8 cellular contexts compared by ENCODE assay signal in genomic region chr16:28326881-28327610, GRCh38. TPM values are rescaled to one million over a fixed set of nuclear protein-coding genes. Genes with fewer than 3 reads are reported as not detected.
DNase-seq lines count a peak whose midpoint lies in the region; TF ChIP-seq lines count a peak whose summit lies in the region.

No MANE protein-coding gene starts in this region.

- H3K4me3 ChIP-seq in coronary artery = no peak overlapping the region

- no peak overlapping the region for H3K27ac ChIP-seq in coronary artery

- DNase-seq in NCI-H1092 treated with DMSO at 0.1 percent for 48 hours (lab: John Stamatoyannopoulos, UW) (peak; percentile 32), NCI-H1092 (lab: John Stamatoyannopoulos, UW) (no peak), NCI-H1694 treated with DMSO at 0.1 percent for 48 hours (lab: John Stamatoyannopoulos, UW) (peak; percentile 3), coronary artery (ENCODE audit: low spot score) (no peak), lung microvascular endothelial cell (ENCODE audit: low read depth in 2 of 2) (peak; percentile 61 to 74), NCI-H2196 treated with DMSO at 0.1 percent for 48 hours (lab: John Stamatoyannopoulos, UW; ENCODE audit: unreplicated experiment) (no peak)
- peak; percentile 51 to 52 for DNase-seq in activated CD4-positive, alpha-beta T cell treated with anti-CD3 and anti-CD28 coated beads for 24 hours (ENCODE audit: low read depth in 2 of 2)
- peak; percentile 65 for DNase-seq in stimulated activated CD8-positive, alpha-beta memory T cell treated with anti-CD3 and anti-CD28 coated beads, Interleukin-4, amount 100 ng/mL, for 24 hours (ENCODE audit: low read depth)

- peak; percentile 36 for TF ChIP-seq CTCF in coronary artery (IDR thresholded peaks at IDR 0.05)

RNA-seq across cellular contexts. Expression of gene SBK1, which starts 34.7 kb away (rescaled TPM):
- under 0.01 TPM in 1 of 2 replicates, not detected in the other for total RNA-seq in lung microvascular endothelial cell

RNA-seq across cellular contexts. Expression of gene NPIPB6, which starts 36.3 kb away (rescaled TPM):
- total RNA-seq in lung microvascular endothelial cell = not detected in 2 replicates

Comparison
In these comparisons a context has a peak if more than half of its experiments do, and no peak if none do; other contexts are left out.
1. DNase-seq: peak in NCI-H1092 treated with DMSO at 0.1 percent for 48 hours (single experiment), NCI-H1694 treated with DMSO at 0.1 percent for 48 hours (single experiment), activated CD4-positive, alpha-beta T cell treated with anti-CD3 and anti-CD28 coated beads for 24 hours (2 of 2), lung microvascular endothelial cell (2 of 2) and stimulated activated CD8-positive, alpha-beta memory T cell treated with anti-CD3 and anti-CD28 coated beads, Interleukin-4, amount 100 ng/mL, for 24 hours (single experiment); none in NCI-H1092 (single experiment), coronary artery (single experiment) and NCI-H2196 treated with DMSO at 0.1 percent for 48 hours (single experiment).